8 cellular contexts compared by ENCODE assay signal in the genomic region with DNA sequence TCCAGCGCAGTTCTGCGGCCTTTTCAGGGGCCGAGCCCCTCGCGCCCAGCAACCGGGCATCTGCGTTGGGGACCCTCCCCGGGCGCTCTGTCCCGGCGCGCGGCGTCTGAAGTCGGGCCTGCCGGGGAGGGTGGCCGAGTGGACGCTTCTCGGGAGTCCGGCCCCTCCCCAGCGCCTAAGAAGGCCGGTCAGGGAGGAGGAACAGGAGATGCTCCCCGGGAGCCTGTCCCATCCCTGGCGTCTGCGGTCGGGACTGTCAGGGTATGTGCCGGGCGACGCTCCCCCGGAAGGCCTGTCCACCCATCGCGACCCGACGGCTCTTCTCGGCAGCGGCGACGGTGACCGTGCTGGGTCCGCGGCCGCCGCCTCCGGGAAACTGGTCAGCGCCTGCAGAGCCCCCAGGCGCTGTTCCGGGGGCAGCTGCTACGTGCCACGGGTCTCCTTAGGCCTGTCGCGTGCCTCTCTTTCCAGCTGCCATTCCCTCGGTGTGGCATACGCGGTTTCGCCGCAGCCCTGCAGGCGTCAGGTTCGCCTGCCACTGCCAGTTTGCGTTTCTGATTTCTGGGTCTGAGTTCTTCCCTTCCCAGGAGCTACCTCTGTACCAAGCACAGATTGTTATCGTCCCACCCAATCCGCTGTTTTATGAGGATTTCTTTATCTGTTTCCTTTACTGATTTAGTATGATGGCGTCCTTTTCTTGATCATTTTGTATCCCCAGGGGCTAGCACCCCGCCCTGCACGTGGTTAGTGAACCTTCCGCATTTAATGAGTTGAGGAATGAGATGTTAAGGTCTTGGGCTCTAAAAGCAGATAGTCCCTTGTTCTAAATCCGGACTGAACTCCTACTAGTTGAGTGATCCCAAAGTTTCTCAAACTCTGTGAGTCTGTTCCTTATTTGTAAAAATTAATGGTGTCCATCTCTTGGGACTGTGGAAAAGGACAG. TPM values are rescaled to one million over a fixed set of nuclear protein-coding genes. Genes with fewer than 3 reads are reported as not detected.
DNase-seq lines count a peak whose midpoint lies in the region; ATAC-seq, FAIRE-seq and TF ChIP-seq lines count a peak whose summit lies in the region.

No MANE protein-coding gene starts in this region.

- H3K4me3 Mint-ChIP-seq in H9: peak overlapping the region; percentile 89 to 93
- H3K4me3 Mint-ChIP-seq in activated CD8-positive, alpha-beta T cell treated with anti-CD3 and anti-CD28 coated beads for 36 hours: peak overlapping the region; percentile 86
- H3K4me3 Mint-ChIP-seq in memory B cell: peak overlapping the region; percentile 97
- peak overlapping the region; percentile 87 to 89 for H3K4me3 Mint-ChIP-seq in stimulated activated naive B cell treated with anti-CD40 and anti-IgM and Interleukin-4, amounts not matched to agents 10 μg/mL and 1 μg/mL and 100 μg/mL, for 72 hours

- peaks cover 3% of the 10 kb centered on the region; the same call in 1 of the 2 replicates for H3F3A ChIP-seq in Loucy (ENCODE audit: low read depth)

- H3K9me3 Mint-ChIP-seq in H9 (peaks cover 2 to 9% of the 10 kb centered on the region in 2 experiments; a peak in 3 of 5 replicates), memory B cell (no peaks in the 10 kb centered on the region)
- H3K9me3 Mint-ChIP-seq in activated CD8-positive, alpha-beta T cell treated with anti-CD3 and anti-CD28 coated beads for 36 hours: peaks cover 4% of the 10 kb centered on the region
- peaks cover 0 to 3% of the 10 kb centered on the region in 2 donors for H3K9me3 Mint-ChIP-seq in stimulated activated naive B cell treated with anti-CD40 and anti-IgM and Interleukin-4, amounts not matched to agents 10 μg/mL and 1 μg/mL and 100 μg/mL, for 72 hours

- H2AFZ ChIP-seq in H9 (ENCODE audit: low read length): peak overlapping the region; percentile 45
- H2AFZ ChIP-seq in Loucy (ENCODE audit: low read length): peak overlapping the region; percentile 98
- H2AFZ ChIP-seq in H1 (ENCODE audit: low read length): peak overlapping the region; percentile 64; the same call in 1 of the 2 replicates

- H3K36me3 ChIP-seq in Loucy (ENCODE audit: insufficient read depth, low read length) (no peaks in the 10 kb centered on the region), H1 (ENCODE audit: control insufficient read depth in 2 of 4, insufficient read depth in 4 of 4, low read length in 3 of 4) (no peaks in the 10 kb centered on the region; a peak in 1 of 8 replicates)

- peak; percentile 43 for ATAC-seq in activated CD8-positive, alpha-beta T cell treated with anti-CD3 and anti-CD28 coated beads for 36 hours
- ATAC-seq in memory B cell (ENCODE audit: low read depth): peak; percentile 69
- ATAC-seq in stimulated activated naive B cell treated with anti-CD40 and anti-IgM and Interleukin-4, amounts not matched to agents 10 μg/mL and 1 μg/mL and 100 μg/mL, for 72 hours (replicated peaks): peak; percentile 63 to 68

- H3K79me2 ChIP-seq in H9 (ENCODE audit: insufficient read depth, low read length) (no peaks in the 10 kb centered on the region), Loucy (ENCODE audit: insufficient read depth, low read length) (peaks cover 37% of the 10 kb centered on the region), H1 (ENCODE audit: control insufficient read depth in 1 of 2, insufficient read depth in 2 of 2, low read length in 2 of 2) (no peaks in the 10 kb centered on the region)

- peak; percentile 35 for DNase-seq in GM12892 (ENCODE audit: insufficient read length)
- DNase-seq in H9: peak; percentile 56
- DNase-seq in activated CD8-positive, alpha-beta T cell treated with anti-CD3 and anti-CD28 coated beads for 36 hours: peak; percentile 40
- DNase-seq in H1 (ENCODE audit: low read depth in 1 of 2, low spot score in 2 of 2): peak in 1 of 2 experiments; percentile 81
- peak; percentile 50 to 52 for DNase-seq in memory B cell (ENCODE audit: low spot score in 2 of 2)
- peak; percentile 49 for DNase-seq in stimulated activated naive B cell treated with anti-CD40 and anti-IgM and Interleukin-4, amounts not matched to agents 10 μg/mL and 1 μg/mL and 100 μg/mL, for 72 hours
- no peak for DNase-seq in NK-92 treated with Interleukin-12 subunit alpha and Interleukin-12 subunit beta, amount 100 ng/mL, for 24 hours (lab: John Stamatoyannopoulos, UW)

- H2BK15ac ChIP-seq in H9 (ENCODE audit: low read depth, low read length): no peak overlapping the region
- no peak overlapping the region for H2BK15ac ChIP-seq in H1 (ENCODE audit: low read length)

- H4K5ac ChIP-seq in H9 (ENCODE audit: insufficient read length, low read depth, low read length) (no peak overlapping the region), H1 (ENCODE audit: insufficient read length, low read depth, low read length) (no peak overlapping the region)

- H3K18ac ChIP-seq in H9 (ENCODE audit: insufficient read length, low read depth, low read length) (peak overlapping the region; percentile 61), H1 (ENCODE audit: extremely low read depth, low read length) (peak overlapping the region; percentile 71)

- TF ChIP-seq EP300 in H1 (IDR thresholded peaks at IDR 0.05; ENCODE audit: borderline replicate concordance in 1 of 2, low read depth in 2 of 2, low read length in 2 of 2): no peak

- H3K23ac ChIP-seq in H9 (ENCODE audit: insufficient read length, low read depth, low read length): no peak overlapping the region
- no peak overlapping the region for H3K23ac ChIP-seq in H1 (ENCODE audit: insufficient read length)

- H3K56ac ChIP-seq in H9 (ENCODE audit: insufficient read length, low read depth, low read length) (no peak overlapping the region), H1 (replicated peaks; ENCODE audit: insufficient read length, low read depth, low read length) (peak overlapping the region; percentile 14)

- FAIRE-seq in GM12892 (lab: Jason Lieb, UNC) (peak; percentile 70), H1 (lab: Jason Lieb, UNC) (no peak)

- H3K27ac ChIP-seq in H9 (ENCODE audit: insufficient read length, low read depth, low read length): no peak overlapping the region
- no peak overlapping the region for H3K27ac ChIP-seq in H1 (ENCODE audit: low read depth, low read length)

- no CpG with 5 or more reads among the region's 66 CpGs for WGBS in H9 (ENCODE audit: extremely low coverage, insufficient read length, low lambda C conversion rate)
- 8% methylated on average over 63 of the region's 66 CpGs; no CpG with 5 or more reads in 1 of the 2 experiments for WGBS in H1 (ENCODE audit: extremely low coverage in 1 of 2, insufficient coverage in 1 of 2, insufficient read length in 1 of 2, insufficient replicate concordance in 2 of 2, low coverage in 1 of 2, low lambda C conversion rate in 2 of 2, missing lambda C conversion rate in 1 of 2), 2 experiments

- H4K91ac ChIP-seq in H9 (ENCODE audit: insufficient read length, low read depth, low read length) (no peak overlapping the region), H1 (replicated peaks; ENCODE audit: insufficient read length, low read length) (no peak overlapping the region)

- H2BK20ac ChIP-seq in H9 (ENCODE audit: low read depth, low read length, poor library complexity, severe bottlenecking): no peak overlapping the region
- no peak overlapping the region for H2BK20ac ChIP-seq in H1 (ENCODE audit: low read length)

- CTCF ChIA-PET in activated CD8-positive, alpha-beta T cell treated with anti-CD3 and anti-CD28 coated beads for 36 hours (lab: Charles Lee): interaction anchor here (0.9 to 1.3 kb wide), 2 partner anchors 83 to 157 kb away, joined by 3 to 6 read pairs; no protein-coding TSS in a partner anchor
- CTCF ChIA-PET in H1 (lab: Charles Lee; ENCODE audit: partially characterized antibody): interaction anchor here (1.1 to 1.4 kb wide), 3 partner anchors 10 to 159 kb away, joined by 3 read pairs; no protein-coding TSS in a partner anchor

- POLR2A ChIA-PET in activated CD8-positive, alpha-beta T cell treated with anti-CD3 and anti-CD28 coated beads for 36 hours (lab: Charles Lee): interaction anchor here (0.6 to 1.8 kb wide), 7 partner anchors 11 to 229 kb away, joined by 3 to 8 read pairs (median 3); a partner anchor contains a TSS
- POLR2A ChIA-PET in H1 (lab: Charles Lee; ENCODE audit: partially characterized antibody): interaction anchor here (1.0 to 1.8 kb wide), 2 partner anchors 12 to 113 kb away, joined by 3 to 7 read pairs; a partner anchor contains a TSS

- H2BK12ac ChIP-seq in H9 (ENCODE audit: insufficient read length, low read depth, low read length): no peak overlapping the region
- H2BK12ac ChIP-seq in H1 (ENCODE audit: low read depth, low read length): peak overlapping the region; percentile 75; the same call in 1 of the 2 replicates

- TF ChIP-seq RAD21 in H1 (IDR thresholded peaks at IDR 0.05 in 1 of 2, conservative IDR thresholded peaks at IDR 0.05 in 1 of 2; ENCODE audit: low read depth in 2 of 2, low read length in 2 of 2): no peak

- H3K27me3 Mint-ChIP-seq in H9 (ENCODE audit: low read depth) (peaks cover 27% of the 10 kb centered on the region), memory B cell (no peaks in the 10 kb centered on the region)
- no peaks in the 10 kb centered on the region for H3K27me3 Mint-ChIP-seq in activated CD8-positive, alpha-beta T cell treated with anti-CD3 and anti-CD28 coated beads for 36 hours
- no peaks in the 10 kb centered on the region for H3K27me3 Mint-ChIP-seq in stimulated activated naive B cell treated with anti-CD40 and anti-IgM and Interleukin-4, amounts not matched to agents 10 μg/mL and 1 μg/mL and 100 μg/mL, for 72 hours

- H3K4ac ChIP-seq in H9 (ENCODE audit: low read depth, low read length) (no peak overlapping the region), H1 (replicated peaks; ENCODE audit: insufficient read length, low read depth, low read length) (no peak overlapping the region)

- no peak overlapping the region for H2BK5ac ChIP-seq in H9 (ENCODE audit: insufficient read length, low read length)
- no peak overlapping the region; the same call in 1 of the 2 replicates for H2BK5ac ChIP-seq in H1 (ENCODE audit: low read depth, low read length)

- peaks cover 9% of the 10 kb centered on the region for H3K23me2 ChIP-seq in H9 (ENCODE audit: insufficient read length, low read depth, low read length, poor library complexity, severe bottlenecking)
- H3K23me2 ChIP-seq in H1 (ENCODE audit: low read depth, low read length): peaks cover 6% of the 10 kb centered on the region; the same call in 1 of the 2 replicates

- no peak overlapping the region for H2BK120ac ChIP-seq in H9 (ENCODE audit: low read depth, low read length, poor library complexity, severe bottlenecking)
- H2BK120ac ChIP-seq in H1 (replicated peaks; ENCODE audit: low read depth, low read length): no peak overlapping the region

- H3K4me3 ChIP-seq in Loucy (ENCODE audit: low read length, poor library complexity, severe bottlenecking) (peak overlapping the region; percentile 89), H1 (ENCODE audit: extremely low read depth in 1 of 4, insufficient read depth in 2 of 4, low read depth in 3 of 4, low read length in 4 of 4) (peak overlapping the region; percentile 78 to 82 (median 80))

- TF ChIP-seq POLR2A in GM12892 (IDR thresholded peaks at IDR 0.05; ENCODE audit: low read depth, low read length) (no peak), H1 (IDR thresholded peaks at IDR 0.05; ENCODE audit: control extremely low read depth in 1 of 2, low read depth in 2 of 2, low read length in 2 of 2) (0 out of 3 replicates have a peak, but pooled peaks of 1 of the 2 experiments have one; percentile 3)

- H3K27me3 ChIP-seq in H9 (ENCODE audit: insufficient read depth, low read length) (peaks cover 2% of the 10 kb centered on the region; the same call in 1 of the 2 replicates), Loucy (ENCODE audit: insufficient read depth, low read length, poor library complexity, severe bottlenecking) (no peaks in the 10 kb centered on the region), H1 (replicated peaks in 1 of 4; ENCODE audit: control insufficient read depth in 3 of 4, extremely low read depth in 1 of 4, insufficient read depth in 3 of 4, low read length in 3 of 4) (peaks cover 0 to 20% (median 15%) of the 10 kb centered on the region in 4 experiments; a peak in 6 of 7 replicates)

- no peaks in the 10 kb centered on the region for H4K20me1 ChIP-seq in H9 (ENCODE audit: control insufficient read depth, insufficient read depth, insufficient read length)
- peaks cover 10% of the 10 kb centered on the region for H4K20me1 ChIP-seq in Loucy (ENCODE audit: insufficient read depth, low read length, poor library complexity, severe bottlenecking)
- no peaks in the 10 kb centered on the region for H4K20me1 ChIP-seq in H1 (replicated peaks in 1 of 2; ENCODE audit: control insufficient read depth in 1 of 2, insufficient read depth in 2 of 2, low read length in 2 of 2)

- no peaks in the 10 kb centered on the region for H3K79me1 ChIP-seq in H9 (ENCODE audit: insufficient read depth, low read depth, low read length, poor library complexity, severe bottlenecking)
- no peaks in the 10 kb centered on the region for H3K79me1 ChIP-seq in H1 (ENCODE audit: low read depth, low read length)

- H3K36me3 Mint-ChIP-seq in H9 (ENCODE audit: insufficient read depth in 1 of 3, low read depth in 3 of 3) (peaks cover 3 to 11% (median 9%) of the 10 kb centered on the region in 3 experiments; a peak in 6 of 7 replicates), memory B cell (peaks cover 14% of the 10 kb centered on the region)
- peaks cover 36% of the 10 kb centered on the region for H3K36me3 Mint-ChIP-seq in activated CD8-positive, alpha-beta T cell treated with anti-CD3 and anti-CD28 coated beads for 36 hours (ENCODE audit: low read depth)
- H3K36me3 Mint-ChIP-seq in stimulated activated naive B cell treated with anti-CD40 and anti-IgM and Interleukin-4, amounts not matched to agents 10 μg/mL and 1 μg/mL and 100 μg/mL, for 72 hours: peaks cover 13 to 23% of the 10 kb centered on the region in 2 donors

- intact Hi-C loops in activated CD8-positive, alpha-beta T cell treated with anti-CD3 and anti-CD28 coated beads for 36 hours (cut with micrococcal nuclease): no loop called here

- TF ChIP-seq CTCF in H9 (conservative IDR thresholded peaks at IDR 0.05): no peak
- no peak for TF ChIP-seq CTCF in Loucy (conservative IDR thresholded peaks at IDR 0.05; ENCODE audit: low read length)
- TF ChIP-seq CTCF in activated CD8-positive, alpha-beta T cell treated with anti-CD3 and anti-CD28 coated beads for 36 hours (IDR thresholded peaks at IDR 0.05): no peak
- no peak for TF ChIP-seq CTCF in H1 (IDR thresholded peaks at IDR 0.05; ENCODE audit: control extremely low read depth in 1 of 3, insufficient read depth in 1 of 3, low read depth in 1 of 3, low read length in 3 of 3)

- no peak overlapping the region for H3T11ph ChIP-seq in H9 (ENCODE audit: low read length)

- no peak overlapping the region for H2AK5ac ChIP-seq in H9 (ENCODE audit: insufficient read length, low read length)
- H2AK5ac ChIP-seq in H1 (ENCODE audit: low read depth, low read length): no peak overlapping the region

- H3K27ac Mint-ChIP-seq in H9: no peak overlapping the region
- peak overlapping the region; percentile 89 for H3K27ac Mint-ChIP-seq in activated CD8-positive, alpha-beta T cell treated with anti-CD3 and anti-CD28 coated beads for 36 hours
- H3K27ac Mint-ChIP-seq in memory B cell: peak overlapping the region; percentile 99
- H3K27ac Mint-ChIP-seq in stimulated activated naive B cell treated with anti-CD40 and anti-IgM and Interleukin-4, amounts not matched to agents 10 μg/mL and 1 μg/mL and 100 μg/mL, for 72 hours: peak overlapping the region; percentile 95

- H4K8ac ChIP-seq in H9 (replicated peaks; ENCODE audit: insufficient read length, low read depth, low read length): no peak overlapping the region
- peak overlapping the region; percentile 78 for H4K8ac ChIP-seq in H1 (ENCODE audit: extremely low read depth, insufficient read depth, low read length)

- H3K14ac ChIP-seq in H9 (ENCODE audit: insufficient read depth, low read length) (no peak overlapping the region; the same call in 1 of the 2 replicates), H1 (ENCODE audit: insufficient read length) (no peak overlapping the region)

- H3K4me1 Mint-ChIP-seq in H9 (peaks cover 19 to 24% of the 10 kb centered on the region in 2 experiments), memory B cell (peaks cover 28% of the 10 kb centered on the region)
- peaks cover 55% of the 10 kb centered on the region for H3K4me1 Mint-ChIP-seq in activated CD8-positive, alpha-beta T cell treated with anti-CD3 and anti-CD28 coated beads for 36 hours (ENCODE audit: low read depth)
- H3K4me1 Mint-ChIP-seq in stimulated activated naive B cell treated with anti-CD40 and anti-IgM and Interleukin-4, amounts not matched to agents 10 μg/mL and 1 μg/mL and 100 μg/mL, for 72 hours: peaks cover 29 to 44% of the 10 kb centered on the region in 2 donors

- H3K4me2 ChIP-seq in H9 (ENCODE audit: insufficient read depth, insufficient read length, low read length): peak overlapping the region; percentile 81
- H3K4me2 ChIP-seq in Loucy (ENCODE audit: low read depth, low read length, poor library complexity, severe bottlenecking): peak overlapping the region; percentile 84
- H3K4me2 ChIP-seq in H1 (ENCODE audit: insufficient read depth in 1 of 2, low read depth in 2 of 2, low read length in 2 of 2): peak overlapping the region; percentile 82 to 85

- H3K9me3 ChIP-seq in H9 (ENCODE audit: control insufficient read depth, low read depth, low read length) (no peaks in the 10 kb centered on the region), Loucy (ENCODE audit: insufficient read depth, low read depth, low read length) (no peaks in the 10 kb centered on the region), H1 (ENCODE audit: insufficient read depth in 2 of 2, low read depth in 1 of 2, low read length in 1 of 2) (no peaks in the 10 kb centered on the region)

- H3K4me1 ChIP-seq in H9 (ENCODE audit: insufficient read depth, low read length) (no peaks in the 10 kb centered on the region; the same call in 1 of the 2 replicates), Loucy (ENCODE audit: insufficient read depth, low read length, poor library complexity, severe bottlenecking) (peaks cover 43% of the 10 kb centered on the region), H1 (replicated peaks in 1 of 4; ENCODE audit: control insufficient read depth in 3 of 4, insufficient read depth in 4 of 4, low read length in 3 of 4) (peaks cover 0 to 10% (median 3%) of the 10 kb centered on the region in 4 experiments; a peak in 6 of 7 replicates)

- no peaks in the 10 kb centered on the region for H3K9me2 ChIP-seq in Loucy (replicated peaks; ENCODE audit: low read depth, low read length)

- H3K9ac ChIP-seq in H9 (ENCODE audit: extremely low read depth, insufficient read length, low read length) (no peak overlapping the region), Loucy (ENCODE audit: low read depth, low read length, poor library complexity, severe bottlenecking) (peak overlapping the region; percentile 86), H1 (replicated peaks in 1 of 4; ENCODE audit: extremely low read depth in 1 of 4, low read depth in 3 of 4, low read length in 3 of 4) (peak overlapping the region in 3 of 4 experiments; percentile 46 to 72 (median 64); a peak in 4 of 7 replicates)

RNA-seq across cellular contexts. Expression of a gene that starts 0.8 kb away (rescaled TPM):
- 8.7 TPM for polyA plus RNA-seq in GM12892 (2012; ENCODE audit: missing spikeins)
- total RNA-seq in H9 (2021): 2.1 and 2.3 TPM in 2 replicates
- 10 to 100 TPM; 11.7 to 12.6 TPM for total RNA-seq in activated CD8-positive, alpha-beta T cell treated with anti-CD3 and anti-CD28 coated beads for 36 hours
- 2.6 TPM in 2 replicates for total RNA-seq in H1 (2021; fragmentation: NEBNext Ultra II Directional; extraction: Animal tissue kit (Norgen Biotek cat#: 25700))
- 0.55 and 0.94 TPM in 2 replicates for polyA plus RNA-seq in H1 (2011; rRNA removed)
- 1.1 TPM for polyA plus RNA-seq in H1 (2011; cell fraction: cytosol; rRNA removed)
- polyA plus RNA-seq in H1 (2011; cell fraction: nucleus; rRNA removed): 0.46 TPM
- polyA plus RNA-seq in H1 (2012, experiment 1 of 2): 1.1 to 1.9 TPM (median 1.2 TPM) in 4 replicates
- 0.20 TPM for polyA plus RNA-seq in H1 (2012, experiment 2 of 2)
- polyA plus RNA-seq in H1 (2013, experiment 1 of 2): 1.7 TPM
- polyA plus RNA-seq in H1 (2013, experiment 2 of 2): 1.6 TPM
- polyA minus RNA-seq in H1 (2011; rRNA and poly(A)+ RNA removed): 1.2 and 2.5 TPM in 2 replicates
- 1.2 TPM for polyA minus RNA-seq in H1 (2011; cell fraction: cytosol; rRNA and poly(A)+ RNA removed)
- polyA minus RNA-seq in H1 (2011; cell fraction: nucleus; rRNA and poly(A)+ RNA removed): 2.4 TPM

RNA-seq across cellular contexts. Expression of a gene that starts 22.7 kb away (rescaled TPM):
- polyA plus RNA-seq in GM12892 (2012; ENCODE audit: missing spikeins): 15.0 TPM
- total RNA-seq in H9 (2021): 1.2 and 1.9 TPM in 2 replicates
- 1 to 10 TPM; 6.1 to 6.3 TPM for total RNA-seq in activated CD8-positive, alpha-beta T cell treated with anti-CD3 and anti-CD28 coated beads for 36 hours
- 1.5 and 1.8 TPM in 2 replicates for total RNA-seq in H1 (2021; fragmentation: NEBNext Ultra II Directional; extraction: Animal tissue kit (Norgen Biotek cat#: 25700))
- polyA plus RNA-seq in H1 (2011; rRNA removed): 0.36 and 0.94 TPM in 2 replicates
- polyA plus RNA-seq in H1 (2011; cell fraction: cytosol; rRNA removed): 1.3 TPM
- polyA plus RNA-seq in H1 (2011; cell fraction: nucleus; rRNA removed): 0.40 TPM
- 1.6 to 2.0 TPM (median 1.6 TPM) in 4 replicates for polyA plus RNA-seq in H1 (2012, experiment 1 of 2)
- polyA plus RNA-seq in H1 (2012, experiment 2 of 2): 0.07 TPM
- 2.2 TPM for polyA plus RNA-seq in H1 (2013, experiment 1 of 2)
- polyA plus RNA-seq in H1 (2013, experiment 2 of 2): 2.2 TPM
- polyA minus RNA-seq in H1 (2011; rRNA and poly(A)+ RNA removed): 0.50 and 0.98 TPM in 2 replicates
- polyA minus RNA-seq in H1 (2011; cell fraction: cytosol; rRNA and poly(A)+ RNA removed): 1.5 TPM
- polyA minus RNA-seq in H1 (2011; cell fraction: nucleus; rRNA and poly(A)+ RNA removed): 0.20 TPM

RNA-seq across cellular contexts. Expression of a gene that starts 37.3 kb away (rescaled TPM):
- not detected for polyA plus RNA-seq in GM12892 (2012; ENCODE audit: missing spikeins)
- total RNA-seq in H9 (2021): not detected in 2 replicates
- total RNA-seq in activated CD8-positive, alpha-beta T cell treated with anti-CD3 and anti-CD28 coated beads for 36 hours: not detected
- not detected in 2 replicates for total RNA-seq in H1 (2021; fragmentation: NEBNext Ultra II Directional; extraction: Animal tissue kit (Norgen Biotek cat#: 25700))
- not detected in 2 replicates for polyA plus RNA-seq in H1 (2011; rRNA removed)
- not detected for polyA plus RNA-seq in H1 (2011; cell fraction: cytosol; rRNA removed)
- not detected for polyA plus RNA-seq in H1 (2011; cell fraction: nucleus; rRNA removed)
- not detected in 4 replicates for polyA plus RNA-seq in H1 (2012, experiment 1 of 2)
- polyA plus RNA-seq in H1 (2012, experiment 2 of 2): not detected
- polyA plus RNA-seq in H1 (2013, experiment 1 of 2): not detected
- not detected for polyA plus RNA-seq in H1 (2013, experiment 2 of 2)
- polyA minus RNA-seq in H1 (2011; rRNA and poly(A)+ RNA removed): not detected in 2 replicates
- not detected for polyA minus RNA-seq in H1 (2011; cell fraction: cytosol; rRNA and poly(A)+ RNA removed)
- polyA minus RNA-seq in H1 (2011; cell fraction: nucleus; rRNA and poly(A)+ RNA removed): not detected

Comparison
In these comparisons a context has a peak if more than half of its experiments do, and no peak if none do; other contexts are left out.
1. H2AFZ ChIP-seq: peak in every context shown above with its lines; median percentile 98 in Loucy; 64 in H1; 45 in H9.
2. H3K27ac Mint-ChIP-seq: peak in activated CD8-positive, alpha-beta T cell treated with anti-CD3 and anti-CD28 coated beads for 36 hours (single experiment), memory B cell (single experiment) and stimulated activated naive B cell treated with anti-CD40 and anti-IgM and Interleukin-4, amounts not matched to agents 10 μg/mL and 1 μg/mL and 100 μg/mL, for 72 hours (single experiment); none in H9 (0 of 3).
3. Peak in every context shown above with its lines, with median percentiles within 50 percentile points of each other: H3K4me2 ChIP-seq, H3K4me3 Mint-ChIP-seq and ATAC-seq.